In the genomic region with DNA sequence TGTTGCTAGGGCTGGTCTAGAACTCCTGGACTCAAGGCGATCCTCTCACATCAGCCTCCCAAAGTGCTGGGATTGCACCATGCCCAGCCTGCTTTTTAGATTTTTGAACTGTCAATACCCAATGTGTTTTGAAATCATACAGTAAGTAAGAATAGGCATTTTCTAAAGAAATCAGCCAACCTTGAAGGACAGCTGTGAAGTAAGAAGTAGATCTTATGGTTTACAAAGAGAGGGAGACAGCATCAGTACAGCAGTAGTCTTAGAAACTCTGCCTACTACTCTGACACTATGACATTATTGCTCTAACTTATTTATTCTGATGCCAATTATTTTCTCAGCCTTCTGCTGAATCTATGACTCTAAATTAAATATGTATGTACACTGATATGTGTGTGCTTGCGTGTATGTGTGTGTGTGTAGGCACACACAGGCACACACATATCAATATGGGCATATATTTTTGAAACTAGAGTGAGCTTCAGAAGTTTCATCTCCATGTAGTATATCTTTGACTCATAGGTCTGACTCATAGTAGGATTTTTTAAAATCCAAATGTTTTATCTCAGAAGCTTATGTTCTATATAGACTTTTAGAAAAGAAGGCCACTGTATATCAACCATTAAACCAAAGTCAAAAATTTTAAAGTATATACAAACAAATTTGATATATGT, we compare ENCODE assay signal across 14 cellular contexts.
A peak's percentile ranks its signal among the peaks of the same experiment; 100 is the strongest.
DNase-seq lines count a peak whose midpoint lies in the region; ATAC-seq, FAIRE-seq and TF ChIP-seq lines count a peak whose summit lies in the region.
"Had no signal": no experiment of that assay in that cellular context is flagged by ENCODE, and none has a peak within 500 bp of the region (broad histone marks: within the 10 kb centered on the region; RNA-seq: fewer than 3 reads in every experiment).

No MANE protein-coding gene starts in this region.

- CTCF ChIA-PET in MCF 10A (lab: Yijun Ruan, JAX): interaction anchor here (0.6 to 1.6 kb wide), 5 partner anchors 20 to 1049 kb away, joined by 3 to 5 read pairs (median 3); no protein-coding TSS in a partner anchor

- ATAC-seq in GM19463 (IDR thresholded peaks at IDR 0.05; ENCODE audit: unreplicated experiment): peak; percentile 68
- ATAC-seq in HG02798 (IDR thresholded peaks at IDR 0.05; ENCODE audit: poor library complexity, unreplicated experiment): peak; percentile 65
- ATAC-seq in HG03565 (IDR thresholded peaks at IDR 0.05; ENCODE audit: unreplicated experiment): peak; percentile 53
- no peak for ATAC-seq in HG03342 (IDR thresholded peaks at IDR 0.05; ENCODE audit: unreplicated experiment)
- ATAC-seq in HG02588 (IDR thresholded peaks at IDR 0.05; ENCODE audit: unreplicated experiment): no peak

- TF ChIP-seq POLR2A in GM12892 (IDR thresholded peaks at IDR 0.05; ENCODE audit: low read depth, low read length): no peak

- no TSS peak for BruUV-seq in MCF 10A (replicated peaks; lab: Mats Ljungman, UMichigan)

- H3K4me3 Mint-ChIP-seq in MCF 10A (ENCODE audit: unreplicated experiment): no peak overlapping the region
- H3K4me3 Mint-ChIP-seq: memory B cell had no signal

- no peaks in the 10 kb centered on the region for H3K9me3 Mint-ChIP-seq in MCF 10A (ENCODE audit: unreplicated experiment)
- H3K9me3 Mint-ChIP-seq: activated naive CD4-positive, alpha-beta T cell treated with anti-CD3 and anti-CD28 coated beads, Interleukin-2, amount 50 U/mL, for 72 hours; memory B cell had no signal

- H3K27me3 Mint-ChIP-seq in MCF 10A (ENCODE audit: insufficient read depth, unreplicated experiment): peaks cover 7% of the 10 kb centered on the region
- H3K27me3 Mint-ChIP-seq: memory B cell had no signal

- intact Hi-C loops in MCF 10A (cut with micrococcal nuclease): loop anchor here (10.0 kb wide), 1 partner anchor 1071 kb away; no protein-coding TSS in a partner anchor

- H3K36me3 Mint-ChIP-seq in MCF 10A (ENCODE audit: insufficient read depth, unreplicated experiment): no peaks in the 10 kb centered on the region
- H3K36me3 Mint-ChIP-seq: activated naive CD4-positive, alpha-beta T cell treated with anti-CD3 and anti-CD28 coated beads, Interleukin-2, amount 50 U/mL, for 72 hours; memory B cell had no signal

- DNase-seq in GM12892 (ENCODE audit: insufficient read length): no peak
- no peak for DNase-seq in CD1c-positive myeloid dendritic cell (ENCODE audit: extremely low spot score)
- DNase-seq in MCF 10A (ENCODE audit: unreplicated experiment): no peak
- DNase-seq: DND-41, esophagus squamous epithelium, ovary, PC-9 had no signal

- POLR2A ChIA-PET in MCF 10A (lab: Yijun Ruan, JAX): no interaction called here

- H3K27ac Mint-ChIP-seq in MCF 10A (ENCODE audit: low read depth, unreplicated experiment): no peak overlapping the region
- H3K27ac Mint-ChIP-seq: memory B cell had no signal

- TF ChIP-seq CTCF in MCF 10A (IDR thresholded peaks at IDR 0.05; ENCODE audit: unreplicated experiment): no peak

- FAIRE-seq in GM12892 (lab: Jason Lieb, UNC): peak; percentile 67

- no peaks in the 10 kb centered on the region for H3K4me1 Mint-ChIP-seq in MCF 10A (ENCODE audit: insufficient read depth, unreplicated experiment)
- H3K4me1 Mint-ChIP-seq: memory B cell had no signal

Comparison
In these comparisons a context has a peak if more than half of its experiments do, and no peak if none do; other contexts are left out.
1. ATAC-seq: peak in GM19463 (single experiment), HG02798 (single experiment) and HG03565 (single experiment); none in HG03342 (single experiment) and HG02588 (single experiment).